Comparison of ENCODE assay signal across 1 cellular context in genomic region chr9:126376311-126376902, GRCh38.
TF ChIP-seq lines count a peak whose summit lies in the region.

No MANE protein-coding gene starts in this region.

TF ChIP-seq in GM23338, 12 proteins besides CTCF, POLR2A, EP300 and RAD21 (continued from another document):
- TF ChIP-seq REST (IDR thresholded peaks at IDR 0.05; ENCODE audit: unreplicated experiment), result no peak
